In genomic region chr11:62716816-62717215, GRCh38 we compare ENCODE assay signal across 22 cellular contexts. TPM values are rescaled to one million over a fixed set of nuclear protein-coding genes. Genes with fewer than 3 reads are reported as not detected.
A peak's percentile ranks its signal among the peaks of the same experiment; 100 is the strongest.
DNase-seq lines count a peak whose midpoint lies in the region; ATAC-seq, FAIRE-seq and TF ChIP-seq lines count a peak whose summit lies in the region.
"Had no signal": no experiment of that assay in that cellular context is flagged by ENCODE, and none has a peak within 500 bp of the region (broad histone marks: within the 10 kb centered on the region; RNA-seq: fewer than 3 reads in every experiment).

No MANE protein-coding gene starts in this region.

- TF ChIP-seq POLR2A in HepG2 (IDR thresholded peaks at IDR 0.05; ENCODE audit: insufficient read depth in 1 of 2, low read depth in 2 of 2, low read length in 2 of 2) = no peak
- TF ChIP-seq POLR2A in right lobe of liver (IDR thresholded peaks at IDR 0.05) = no peak
- no peak for TF ChIP-seq POLR2A in esophagus squamous epithelium (IDR thresholded peaks at IDR 0.05)

- no peak for TF ChIP-seq RAD21 in HepG2 (CRISPR knock-in tag; IDR thresholded peaks at IDR 0.05)

- 98% methylated on average over 11 of the region's 11 CpGs for WGBS in HepG2 (ENCODE audit: low lambda C conversion rate)
- 87% methylated on average over 9 of the region's 11 CpGs for WGBS in right lobe of liver (ENCODE audit: insufficient coverage, low coverage, low lambda C conversion rate, missing lambda C conversion rate)
- WGBS in esophagus squamous epithelium, 2 donors = 59 to 62% methylated on average over 10 to 11 of the region's 11 CpGs
- WGBS in hepatocyte (ENCODE audit: low lambda C conversion rate, missing lambda C conversion rate) = 98% methylated on average over 11 of the region's 11 CpGs

- POLR2A ChIA-PET in HepG2 (lab: Yijun Ruan, JAX) (no interaction called here), RWPE1 (lab: Yijun Ruan, JAX; ENCODE audit: low non-redundant PET) (no interaction called here)

- FAIRE-seq in HepG2 (lab: Jason Lieb, UNC) = no peak
- FAIRE-seq: urothelium cell line had no signal

- intact Hi-C loops in HepG2 (cut with micrococcal nuclease; ENCODE audit: unreplicated experiment) = no loop called here
- intact Hi-C loops in right lobe of liver (cut with DNase I) = no loop called here
- intact Hi-C loops in esophagus squamous epithelium (cut with DNase I) = no loop called here

- H3K9me3 ChIP-seq in HepG2 (ENCODE audit: low read length) (no peaks in the 10 kb centered on the region), right lobe of liver (no peaks in the 10 kb centered on the region), esophagus squamous epithelium (no peaks in the 10 kb centered on the region), hepatocyte (ENCODE audit: low read depth) (no peaks in the 10 kb centered on the region)
- H3K9me3 ChIP-seq: lower lobe of right lung had no signal

- H2AFZ ChIP-seq in HepG2 (ENCODE audit: low read length) (no peak overlapping the region), hepatocyte (no peak overlapping the region)

- H3K9ac ChIP-seq in HepG2 (ENCODE audit: insufficient read depth, low read depth, low read length) = no peak overlapping the region

- TF ChIP-seq EP300 in HepG2 (IDR thresholded peaks at IDR 0.05; ENCODE audit: low read depth in 2 of 2, low read length in 2 of 2) (no peak), HepG2 (CRISPR knock-in tag; IDR thresholded peaks at IDR 0.05; ENCODE audit: borderline replicate concordance) (no peak)

- no peak for DNase-seq in HepG2 (ENCODE audit: low spot score)
- no peak for DNase-seq in right lobe of liver
- DNase-seq in RWPE1 (ENCODE audit: low spot score) = no peak
- DNase-seq in esophagus squamous epithelium (lab: John Stamatoyannopoulos, UW) = no peak
- no peak for DNase-seq in hepatocyte (ENCODE audit: low spot score)
- no peak for DNase-seq in NCI-H2081 (lab: John Stamatoyannopoulos, UW)
- DNase-seq: activated CD4-positive, alpha-beta T cell treated with anti-CD3 and anti-CD28 coated beads for 48 hours; activated CD8-positive, alpha-beta memory T cell treated with anti-CD3 and anti-CD28 coated beads, Interleukin-2, amount 50 U/mL, for 4 hours; CD8-positive, alpha-beta T cell; DMS 273 treated with DMSO at 0.1 percent for 48 hours; lower lobe of right lung; NCI-H1105 treated with DMSO at 0.1 percent for 48 hours; NCI-H2029; NCI-H226; NCI-H748 treated with DMSO at 0.1 percent for 48 hours had no signal

- H3K27ac ChIP-seq in HepG2 (ENCODE audit: extremely low read length, insufficient read depth, low read length) (no peak overlapping the region), right lobe of liver (no peak overlapping the region), RWPE1 (peak overlapping the region; percentile 31; the same call in 1 of the 2 replicates), esophagus squamous epithelium (peak overlapping the region in 3 of 4 donors; percentile 9 to 25 (median 22)), hepatocyte (no peak overlapping the region)
- H3K27ac ChIP-seq: coronary artery, lower lobe of right lung had no signal

- TF ChIP-seq CTCF in HepG2 (CRISPR knock-in tag; IDR thresholded peaks at IDR 0.05) (no peak), right lobe of liver (IDR thresholded peaks at IDR 0.05) (no peak), RWPE1 (conservative IDR thresholded peaks at IDR 0.05; ENCODE audit: low read depth) (no peak), esophagus squamous epithelium (IDR thresholded peaks at IDR 0.05) (no peak), hepatocyte (IDR thresholded peaks at IDR 0.05; ENCODE audit: poor library complexity) (no peak)

- no peaks in the 10 kb centered on the region for H3K9me2 ChIP-seq in hepatocyte (replicated peaks; ENCODE audit: insufficient read depth)

- no peak for ATAC-seq in HepG2
- ATAC-seq in right lobe of liver = no peak
- no peak for ATAC-seq in HG02852 (IDR thresholded peaks at IDR 0.05; ENCODE audit: unreplicated experiment)
- ATAC-seq: CD8-positive, alpha-beta T cell; HCT116; lower lobe of right lung had no signal

- peaks cover 5% of the 10 kb centered on the region for H3K4me1 ChIP-seq in HepG2 (ENCODE audit: insufficient read depth, low read length)
- peaks cover 0 to 34% (median 14%) of the 10 kb centered on the region in 4 donors for H3K4me1 ChIP-seq in right lobe of liver
- H3K4me1 ChIP-seq in esophagus squamous epithelium = peaks cover 0 to 44% (median 0%) of the 10 kb centered on the region in 3 donors
- H3K4me1 ChIP-seq in hepatocyte (ENCODE audit: insufficient read depth) = peaks cover 22% of the 10 kb centered on the region

- in situ Hi-C loops in HepG2 (cut with HindIII; ENCODE audit: extremely low pct_ligation_motif_present, low pct_unique_long_range_greater_than_20kb) = no loop called here

- H3K36me3 ChIP-seq in HepG2 (replicated peaks in 1 of 2; ENCODE audit: control insufficient read depth in 1 of 2, insufficient read depth in 2 of 2, low read length in 2 of 2) = peaks cover 31 to 93% of the 10 kb centered on the region in 2 experiments
- peaks cover 0 to 83% (median 56%) of the 10 kb centered on the region in 4 donors for H3K36me3 ChIP-seq in right lobe of liver
- H3K36me3 ChIP-seq in esophagus squamous epithelium = peaks cover 41 to 100% (median 60%) of the 10 kb centered on the region in 3 donors
- H3K36me3 ChIP-seq in hepatocyte (replicated peaks; ENCODE audit: insufficient read depth, low read depth) = peaks cover 5% of the 10 kb centered on the region

- no peak overlapping the region for H3K4me3 ChIP-seq in HepG2 (replicated peaks in 1 of 3; ENCODE audit: insufficient read depth in 1 of 3, low read depth in 2 of 3, low read length in 3 of 3)
- H3K4me3 ChIP-seq in right lobe of liver = no peak overlapping the region
- no peak overlapping the region for H3K4me3 ChIP-seq in esophagus squamous epithelium
- no peak overlapping the region for H3K4me3 ChIP-seq in hepatocyte
- H3K4me3 ChIP-seq: coronary artery, lower lobe of right lung, skin epidermis had no signal

- BruUV-seq in HepG2 (replicated peaks; lab: Mats Ljungman, UMichigan) = no TSS peak

- H3K79me2 ChIP-seq in HepG2 (ENCODE audit: insufficient read depth, low read length) (peaks cover 22% of the 10 kb centered on the region), hepatocyte (peaks cover 64% of the 10 kb centered on the region)

- no peak overlapping the region for H3K4me2 ChIP-seq in HepG2 (ENCODE audit: low read depth, low read length)
- H3K4me2 ChIP-seq in hepatocyte = no peak overlapping the region

- CTCF ChIA-PET in HepG2 (lab: Yijun Ruan, JAX; ENCODE audit: low intra/inter-chr PET ratio, low total read pairs) (no interaction called here), RWPE1 (lab: Yijun Ruan, JAX) (interaction anchor here (0.6 kb wide), 1 partner anchor 75 kb away, joined by 4 read pairs; no protein-coding TSS in a partner anchor)

- no peaks in the 10 kb centered on the region for H3K27me3 ChIP-seq in HepG2 (ENCODE audit: control insufficient read depth in 1 of 2, insufficient read depth in 2 of 2, low read length in 2 of 2)
- H3K27me3 ChIP-seq in right lobe of liver = no peaks in the 10 kb centered on the region
- no peaks in the 10 kb centered on the region for H3K27me3 ChIP-seq in esophagus squamous epithelium
- no peaks in the 10 kb centered on the region for H3K27me3 ChIP-seq in hepatocyte

- H4K20me1 ChIP-seq in HepG2 (ENCODE audit: insufficient read depth, low read length) (no peaks in the 10 kb centered on the region), hepatocyte (ENCODE audit: insufficient read depth, poor library complexity, severe bottlenecking) (peaks cover 4% of the 10 kb centered on the region)

RNA-seq across cellular contexts. Expression of gene GNG3, which starts 9.3 kb away (rescaled TPM):
- total RNA-seq in HepG2 (2016; rRNA removed; fragmentation: Illumina TruSeq; extraction: Trizol) = not detected in 2 replicates
- not detected in 2 replicates for total RNA-seq in HepG2 (2016; cell fraction: cytosol; rRNA removed; fragmentation: Illumina TruSeq; extraction: Trizol; ENCODE audit: low read depth)
- total RNA-seq in HepG2 (2016; cell fraction: insoluble cytoplasmic fraction; rRNA removed; fragmentation: Illumina TruSeq; extraction: Trizol) = not detected in 2 replicates
- total RNA-seq in HepG2 (2016; cell fraction: membrane; rRNA removed; fragmentation: Illumina TruSeq; extraction: Trizol) = not detected in 2 replicates
- not detected in 2 replicates for total RNA-seq in HepG2 (2016; cell fraction: nucleus; rRNA removed; fragmentation: Illumina TruSeq; extraction: Trizol)
- polyA plus RNA-seq in HepG2 (2011; rRNA removed) = not detected in 2 replicates
- not detected in 2 replicates for polyA plus RNA-seq in HepG2 (2011; cell fraction: cytosol; rRNA removed)
- polyA plus RNA-seq in HepG2 (2011; cell fraction: nucleus; rRNA removed) = not detected in 2 replicates
- 1.0 and 1.8 TPM in 2 replicates for polyA plus RNA-seq in HepG2 (2012)
- not detected in 2 replicates for polyA plus RNA-seq in HepG2 (2016; cell fraction: cytosol; fragmentation: Illumina TruSeq; extraction: Trizol; ENCODE audit: low read depth)
- polyA plus RNA-seq in HepG2 (2016; cell fraction: insoluble cytoplasmic fraction; fragmentation: Illumina TruSeq; extraction: Trizol; ENCODE audit: low read depth) = not detected in 2 replicates
- not detected in 2 replicates for polyA plus RNA-seq in HepG2 (2016; cell fraction: membrane; fragmentation: Illumina TruSeq; extraction: Trizol; ENCODE audit: low read depth)
- not detected in 2 replicates for polyA plus RNA-seq in HepG2 (2016; cell fraction: nucleus; fragmentation: Illumina TruSeq; extraction: Trizol; ENCODE audit: insufficient read depth, low read depth)
- 0.23 TPM in 1 of 2 replicates, not detected in the other for polyA minus RNA-seq in HepG2 (2011; rRNA and poly(A)+ RNA removed; ENCODE audit: low replicate concordance)
- not detected in 2 replicates for polyA minus RNA-seq in HepG2 (2011; cell fraction: cytosol; rRNA and poly(A)+ RNA removed)
- polyA minus RNA-seq in HepG2 (2011; cell fraction: nucleus; rRNA and poly(A)+ RNA removed) = not detected in 2 replicates
- total RNA-seq in right lobe of liver = not detected
- total RNA-seq in esophagus squamous epithelium = not detected
- total RNA-seq in hepatocyte = 0.23 and 0.24 TPM in 2 replicates
- polyA plus RNA-seq in hepatocyte = 0.41 and 1.2 TPM in 2 replicates
- total RNA-seq: CD8-positive, alpha-beta T cell; kidney epithelial cell; lower lobe of right lung; SK-MEL-5 had no signal

RNA-seq across cellular contexts. Expression of gene BSCL2, which starts 9.6 kb away (rescaled TPM):
- total RNA-seq in HepG2 (2016; rRNA removed; fragmentation: Illumina TruSeq; extraction: Trizol) (10.2 and 21.1 TPM in 2 replicates), right lobe of liver (10 to 100 TPM; 18.8 to 41.4 (median 34.3) TPM), esophagus squamous epithelium (10 to 100 TPM; 25.7 to 69.4 (median 32.6) TPM), hepatocyte (39.3 and 49.2 TPM in 2 replicates)
- total RNA-seq in HepG2 (2016; cell fraction: cytosol; rRNA removed; fragmentation: Illumina TruSeq; extraction: Trizol; ENCODE audit: low read depth) = 22.3 and 24.6 TPM in 2 replicates
- 11.3 and 25.7 TPM in 2 replicates for total RNA-seq in HepG2 (2016; cell fraction: insoluble cytoplasmic fraction; rRNA removed; fragmentation: Illumina TruSeq; extraction: Trizol)
- 23.1 and 36.2 TPM in 2 replicates for total RNA-seq in HepG2 (2016; cell fraction: membrane; rRNA removed; fragmentation: Illumina TruSeq; extraction: Trizol)
- 24.8 and 30.8 TPM in 2 replicates for total RNA-seq in HepG2 (2016; cell fraction: nucleus; rRNA removed; fragmentation: Illumina TruSeq; extraction: Trizol)
- polyA plus RNA-seq in HepG2 (2011; rRNA removed) (19.5 and 22.6 TPM in 2 replicates), hepatocyte (78.7 and 81.0 TPM in 2 replicates)
- polyA plus RNA-seq in HepG2 (2011; cell fraction: cytosol; rRNA removed) = 6.9 and 14.1 TPM in 2 replicates
- 100 and 124 TPM in 2 replicates for polyA plus RNA-seq in HepG2 (2011; cell fraction: nucleus; rRNA removed)
- polyA plus RNA-seq in HepG2 (2012) = 6.1 and 12.6 TPM in 2 replicates
- 18.4 and 24.3 TPM in 2 replicates for polyA plus RNA-seq in HepG2 (2016; cell fraction: cytosol; fragmentation: Illumina TruSeq; extraction: Trizol; ENCODE audit: low read depth)
- polyA plus RNA-seq in HepG2 (2016; cell fraction: insoluble cytoplasmic fraction; fragmentation: Illumina TruSeq; extraction: Trizol; ENCODE audit: low read depth) = 6.2 and 10.5 TPM in 2 replicates
- 18.9 and 31.1 TPM in 2 replicates for polyA plus RNA-seq in HepG2 (2016; cell fraction: membrane; fragmentation: Illumina TruSeq; extraction: Trizol; ENCODE audit: low read depth)
- 52.6 and 66.2 TPM in 2 replicates for polyA plus RNA-seq in HepG2 (2016; cell fraction: nucleus; fragmentation: Illumina TruSeq; extraction: Trizol; ENCODE audit: insufficient read depth, low read depth)
- 26.7 and 143 TPM in 2 replicates for polyA minus RNA-seq in HepG2 (2011; rRNA and poly(A)+ RNA removed; ENCODE audit: low replicate concordance)
- 4.2 and 4.5 TPM in 2 replicates for polyA minus RNA-seq in HepG2 (2011; cell fraction: cytosol; rRNA and poly(A)+ RNA removed)
- polyA minus RNA-seq in HepG2 (2011; cell fraction: nucleus; rRNA and poly(A)+ RNA removed) = 29.2 and 31.8 TPM in 2 replicates

RNA-seq across cellular contexts. Expression of gene HNRNPUL2, which starts 10.4 kb away (rescaled TPM):
- 8.4 and 9.6 TPM in 2 replicates for total RNA-seq in HepG2 (2016; rRNA removed; fragmentation: Illumina TruSeq; extraction: Trizol)
- total RNA-seq in HepG2 (2016; cell fraction: cytosol; rRNA removed; fragmentation: Illumina TruSeq; extraction: Trizol; ENCODE audit: low read depth) = 1.1 and 1.6 TPM in 2 replicates
- total RNA-seq in HepG2 (2016; cell fraction: insoluble cytoplasmic fraction; rRNA removed; fragmentation: Illumina TruSeq; extraction: Trizol) = 7.9 and 8.9 TPM in 2 replicates
- 3.2 and 4.1 TPM in 2 replicates for total RNA-seq in HepG2 (2016; cell fraction: membrane; rRNA removed; fragmentation: Illumina TruSeq; extraction: Trizol)
- total RNA-seq in HepG2 (2016; cell fraction: nucleus; rRNA removed; fragmentation: Illumina TruSeq; extraction: Trizol) = 13.5 and 13.7 TPM in 2 replicates
- 9.6 TPM in 2 replicates for polyA plus RNA-seq in HepG2 (2011; rRNA removed)
- polyA plus RNA-seq in HepG2 (2011; cell fraction: cytosol; rRNA removed) = 4.2 and 5.2 TPM in 2 replicates
- polyA plus RNA-seq in HepG2 (2011; cell fraction: nucleus; rRNA removed) = 16.3 and 19.6 TPM in 2 replicates
- 18.1 and 29.9 TPM in 2 replicates for polyA plus RNA-seq in HepG2 (2012)
- 1.7 and 2.2 TPM in 2 replicates for polyA plus RNA-seq in HepG2 (2016; cell fraction: cytosol; fragmentation: Illumina TruSeq; extraction: Trizol; ENCODE audit: low read depth)
- polyA plus RNA-seq in HepG2 (2016; cell fraction: insoluble cytoplasmic fraction; fragmentation: Illumina TruSeq; extraction: Trizol; ENCODE audit: low read depth) = 32.0 and 38.8 TPM in 2 replicates
- 5.2 and 6.2 TPM in 2 replicates for polyA plus RNA-seq in HepG2 (2016; cell fraction: membrane; fragmentation: Illumina TruSeq; extraction: Trizol; ENCODE audit: low read depth)
- 36.3 and 36.5 TPM in 2 replicates for polyA plus RNA-seq in HepG2 (2016; cell fraction: nucleus; fragmentation: Illumina TruSeq; extraction: Trizol; ENCODE audit: insufficient read depth, low read depth)
- polyA minus RNA-seq in HepG2 (2011; rRNA and poly(A)+ RNA removed; ENCODE audit: low replicate concordance) = 7.7 and 18.1 TPM in 2 replicates
- 6.1 and 6.7 TPM in 2 replicates for polyA minus RNA-seq in HepG2 (2011; cell fraction: cytosol; rRNA and poly(A)+ RNA removed)
- polyA minus RNA-seq in HepG2 (2011; cell fraction: nucleus; rRNA and poly(A)+ RNA removed) = 24.2 and 25.9 TPM in 2 replicates
- total RNA-seq in right lobe of liver = 10 to 100 TPM in 4 of 6 experiments, 1 to 10 TPM in 2; 7.9 to 17.1 (median 13.3) TPM
- total RNA-seq in esophagus squamous epithelium = 10 to 100 TPM; 14.4 to 33.0 (median 26.4) TPM
- 14.0 and 15.4 TPM in 2 replicates for total RNA-seq in hepatocyte
- polyA plus RNA-seq in hepatocyte = 2.3 and 3.7 TPM in 2 replicates

RNA-seq across cellular contexts. Expression of gene TTC9C, which starts 11.5 kb away (rescaled TPM):
- 36.4 and 42.5 TPM in 2 replicates for total RNA-seq in HepG2 (2016; rRNA removed; fragmentation: Illumina TruSeq; extraction: Trizol)
- 24.6 and 27.3 TPM in 2 replicates for total RNA-seq in HepG2 (2016; cell fraction: cytosol; rRNA removed; fragmentation: Illumina TruSeq; extraction: Trizol; ENCODE audit: low read depth)
- total RNA-seq in HepG2 (2016; cell fraction: insoluble cytoplasmic fraction; rRNA removed; fragmentation: Illumina TruSeq; extraction: Trizol) = 34.2 and 43.0 TPM in 2 replicates
- total RNA-seq in HepG2 (2016; cell fraction: membrane; rRNA removed; fragmentation: Illumina TruSeq; extraction: Trizol) = 29.0 and 29.6 TPM in 2 replicates
- total RNA-seq in HepG2 (2016; cell fraction: nucleus; rRNA removed; fragmentation: Illumina TruSeq; extraction: Trizol) = 18.6 and 23.5 TPM in 2 replicates
- 28.0 and 29.1 TPM in 2 replicates for polyA plus RNA-seq in HepG2 (2011; rRNA removed)
- 22.8 and 26.1 TPM in 2 replicates for polyA plus RNA-seq in HepG2 (2011; cell fraction: cytosol; rRNA removed)
- 14.1 and 20.3 TPM in 2 replicates for polyA plus RNA-seq in HepG2 (2011; cell fraction: nucleus; rRNA removed)
- polyA plus RNA-seq in HepG2 (2012) = 23.9 and 33.1 TPM in 2 replicates
- polyA plus RNA-seq in HepG2 (2016; cell fraction: cytosol; fragmentation: Illumina TruSeq; extraction: Trizol; ENCODE audit: low read depth) = 13.1 and 13.2 TPM in 2 replicates
- polyA plus RNA-seq in HepG2 (2016; cell fraction: insoluble cytoplasmic fraction; fragmentation: Illumina TruSeq; extraction: Trizol; ENCODE audit: low read depth) = 48.5 and 50.3 TPM in 2 replicates
- polyA plus RNA-seq in HepG2 (2016; cell fraction: membrane; fragmentation: Illumina TruSeq; extraction: Trizol; ENCODE audit: low read depth) = 18.0 and 18.5 TPM in 2 replicates
- 41.9 and 45.0 TPM in 2 replicates for polyA plus RNA-seq in HepG2 (2016; cell fraction: nucleus; fragmentation: Illumina TruSeq; extraction: Trizol; ENCODE audit: insufficient read depth, low read depth)
- 17.4 and 47.6 TPM in 2 replicates for polyA minus RNA-seq in HepG2 (2011; rRNA and poly(A)+ RNA removed; ENCODE audit: low replicate concordance)
- polyA minus RNA-seq in HepG2 (2011; cell fraction: cytosol; rRNA and poly(A)+ RNA removed) = 13.7 and 15.7 TPM in 2 replicates
- polyA minus RNA-seq in HepG2 (2011; cell fraction: nucleus; rRNA and poly(A)+ RNA removed) = 12.1 and 14.8 TPM in 2 replicates
- 10 to 100 TPM in 3 of 6 experiments, 1 to 10 TPM in 3; 8.5 to 13.3 (median 10.6) TPM for total RNA-seq in right lobe of liver
- total RNA-seq in esophagus squamous epithelium = 10 to 100 TPM in 3 of 4 donors, 1 to 10 TPM in 1; 9.6 to 21.3 (median 15.0) TPM
- total RNA-seq in hepatocyte = 26.3 and 35.0 TPM in 2 replicates
- 35.4 and 39.9 TPM in 2 replicates for polyA plus RNA-seq in hepatocyte

RNA-seq across cellular contexts. Expression of gene LRRN4CL, which starts 27.5 kb away (rescaled TPM):
- 0.11 TPM in 1 of 2 replicates, not detected in the other for total RNA-seq in HepG2 (2016; rRNA removed; fragmentation: Illumina TruSeq; extraction: Trizol)
- total RNA-seq in HepG2 (2016; cell fraction: cytosol; rRNA removed; fragmentation: Illumina TruSeq; extraction: Trizol; ENCODE audit: low read depth) = not detected in 2 replicates
- 0.13 TPM in 1 of 2 replicates, not detected in the other for total RNA-seq in HepG2 (2016; cell fraction: insoluble cytoplasmic fraction; rRNA removed; fragmentation: Illumina TruSeq; extraction: Trizol)
- total RNA-seq in HepG2 (2016; cell fraction: membrane; rRNA removed; fragmentation: Illumina TruSeq; extraction: Trizol) = 0.09 TPM in 1 of 2 replicates, not detected in the other
- 0.25 and 0.28 TPM in 2 replicates for total RNA-seq in HepG2 (2016; cell fraction: nucleus; rRNA removed; fragmentation: Illumina TruSeq; extraction: Trizol)
- 0.04 TPM in 1 of 2 replicates, not detected in the other for polyA plus RNA-seq in HepG2 (2011; rRNA removed)
- polyA plus RNA-seq in HepG2 (2011; cell fraction: cytosol; rRNA removed) = not detected in 2 replicates
- 0.17 and 0.45 TPM in 2 replicates for polyA plus RNA-seq in HepG2 (2011; cell fraction: nucleus; rRNA removed)
- not detected in 2 replicates for polyA plus RNA-seq in HepG2 (2012)
- polyA plus RNA-seq in HepG2 (2016; cell fraction: cytosol; fragmentation: Illumina TruSeq; extraction: Trizol; ENCODE audit: low read depth) = not detected in 2 replicates
- not detected in 2 replicates for polyA plus RNA-seq in HepG2 (2016; cell fraction: insoluble cytoplasmic fraction; fragmentation: Illumina TruSeq; extraction: Trizol; ENCODE audit: low read depth)
- not detected in 2 replicates for polyA plus RNA-seq in HepG2 (2016; cell fraction: membrane; fragmentation: Illumina TruSeq; extraction: Trizol; ENCODE audit: low read depth)
- 0.18 TPM in 1 of 2 replicates, not detected in the other for polyA plus RNA-seq in HepG2 (2016; cell fraction: nucleus; fragmentation: Illumina TruSeq; extraction: Trizol; ENCODE audit: insufficient read depth, low read depth)
- 0.28 and 0.70 TPM in 2 replicates for polyA minus RNA-seq in HepG2 (2011; rRNA and poly(A)+ RNA removed; ENCODE audit: low replicate concordance)
- polyA minus RNA-seq in HepG2 (2011; cell fraction: cytosol; rRNA and poly(A)+ RNA removed) = not detected in 2 replicates
- polyA minus RNA-seq in HepG2 (2011; cell fraction: nucleus; rRNA and poly(A)+ RNA removed) = 0.87 and 1.5 TPM in 2 replicates
- total RNA-seq in right lobe of liver = under 1 TPM in 1 of 6 experiments, not detected in 5; 0.12 TPM
- 10 to 100 TPM in 1 of 4 donors, 1 to 10 TPM in 2, under 1 TPM in 1; 0.27 to 12.0 (median 4.5) TPM for total RNA-seq in esophagus squamous epithelium
- total RNA-seq in hepatocyte = 0.40 and 1.1 TPM in 2 replicates
- polyA plus RNA-seq in hepatocyte = 0.15 and 0.41 TPM in 2 replicates
- total RNA-seq: CD8-positive, alpha-beta T cell had no signal

Comparison
In these comparisons a context has a peak if more than half of its experiments do, and no peak if none do; other contexts are left out.
1. H3K27ac ChIP-seq: peak in RWPE1 (single experiment) and esophagus squamous epithelium (3 of 4); none in HepG2 (single experiment), right lobe of liver (0 of 3) and hepatocyte (single experiment).